In genomic region chr13:34166406-34166805, GRCh38 we compare ENCODE assay signal across 22 cellular contexts.
DNase-seq lines count a peak whose midpoint lies in the region; ATAC-seq and TF ChIP-seq lines count a peak whose summit lies in the region.
"Had no signal": no experiment of that assay in that cellular context is flagged by ENCODE, and none has a peak within 500 bp of the region (broad histone marks: within the 10 kb centered on the region; RNA-seq: fewer than 3 reads in every experiment).

No MANE protein-coding gene starts in this region.

- H4K91ac ChIP-seq in trophoblast cell (ENCODE audit: low read depth, low read length), result no peak overlapping the region

- H3K4me1 ChIP-seq in trophoblast cell (ENCODE audit: control insufficient read depth in 1 of 2, insufficient read depth in 2 of 2, low read length in 2 of 2), result no peaks in the 10 kb centered on the region

- no peak overlapping the region for H2AK5ac ChIP-seq in trophoblast cell (ENCODE audit: low read length)

- H3K27ac ChIP-seq in trophoblast cell (ENCODE audit: low read depth, low read length), result no peak overlapping the region
- H3K27ac ChIP-seq: 22Rv1; BLaER1 treated with 17β-estradiol and CSF1 and Interleukin-3, amounts not matched to agents 10 nM and 100 nM; C4-2B had no signal

- DNase-seq in Calu3, result no peak
- DNase-seq in RPMI7951 (ENCODE audit: low read depth), result peak; percentile 28
- peak; percentile 66 to 83 for DNase-seq in trophoblast cell
- no peak for DNase-seq in SKM-1 (lab: John Stamatoyannopoulos, UW; ENCODE audit: unreplicated experiment)
- no peak for DNase-seq in NCI-H1436 treated with DMSO at 0.1 percent for 48 hours (lab: John Stamatoyannopoulos, UW)
- DNase-seq: AML-193; Caco-2; CD4-positive, alpha-beta T cell; CD8-positive, alpha-beta T cell; DMS 273 treated with DMSO at 0.1 percent for 48 hours; DMS153; DMS79; DND-41; EL; GDM1 had no signal

- no peaks in the 10 kb centered on the region for H3K79me1 ChIP-seq in trophoblast cell (ENCODE audit: low read length)

- no peak overlapping the region for H3K4me3 Mint-ChIP-seq in Calu3 (ENCODE audit: low read depth, unreplicated experiment)
- H3K4me3 Mint-ChIP-seq: B cell; CD4-positive, alpha-beta T cell; CD8-positive, alpha-beta T cell had no signal

- intact Hi-C loops in Calu3 (cut with micrococcal nuclease; ENCODE audit: unreplicated experiment), result loop anchor here (5.0 to 10.0 kb wide), 2 partner anchors 698 to 991 kb away; no protein-coding TSS in a partner anchor

- H3K4me1 Mint-ChIP-seq in Calu3 (ENCODE audit: low read depth, unreplicated experiment), result peaks cover 42% of the 10 kb centered on the region

- no peak overlapping the region for H3K9ac ChIP-seq in trophoblast cell (ENCODE audit: low read length)
- H3K9ac ChIP-seq: BLaER1 treated with 17β-estradiol and CSF1 and Interleukin-3, amounts not matched to agents 10 nM and 100 nM had no signal

- no peaks in the 10 kb centered on the region for H3K27me3 ChIP-seq in trophoblast cell (ENCODE audit: insufficient read depth, low read length)
- H3K27me3 ChIP-seq: BLaER1 treated with 17β-estradiol and CSF1 and Interleukin-3, amounts not matched to agents 10 nM and 100 nM had no signal

- no peaks in the 10 kb centered on the region for H3K27me3 Mint-ChIP-seq in Calu3 (ENCODE audit: unreplicated experiment)
- H3K27me3 Mint-ChIP-seq: B cell; CD4-positive, alpha-beta T cell had no signal

- H2BK12ac ChIP-seq in trophoblast cell (ENCODE audit: low read length), result no peak overlapping the region

- H2BK5ac ChIP-seq in trophoblast cell (ENCODE audit: low read depth, low read length, poor library complexity), result no peak overlapping the region

- H4K12ac ChIP-seq in trophoblast cell (ENCODE audit: low read depth, low read length), result no peak overlapping the region

- TF ChIP-seq CTCF in Calu3 (IDR thresholded peaks at IDR 0.05; ENCODE audit: unreplicated experiment), result no peak

- H3K4me2 ChIP-seq in trophoblast cell (ENCODE audit: low read length), result no peak overlapping the region
- H3K4me2 ChIP-seq: A549; BLaER1 treated with 17β-estradiol and CSF1 and Interleukin-3, amounts not matched to agents 10 nM and 100 nM had no signal

- H3K23ac ChIP-seq in trophoblast cell (ENCODE audit: low read length), result no peak overlapping the region

- peak overlapping the region; percentile 90 for H3K27ac Mint-ChIP-seq in Calu3 (ENCODE audit: unreplicated experiment)
- H3K27ac Mint-ChIP-seq: B cell; CD4-positive, alpha-beta T cell; CD8-positive, alpha-beta T cell had no signal

- WGBS in trophoblast cell (ENCODE audit: extremely low coverage, insufficient coverage, insufficient read length), result no CpG with 5 or more reads among the region's 2 CpGs

- no peak overlapping the region for H4K8ac ChIP-seq in trophoblast cell (ENCODE audit: low read depth, low read length)

- H3K9me3 ChIP-seq in trophoblast cell (ENCODE audit: insufficient read depth, low read depth, low read length), result no peaks in the 10 kb centered on the region
- H3K9me3 ChIP-seq: A549; BLaER1 treated with 17β-estradiol and CSF1 and Interleukin-3, amounts not matched to agents 10 nM and 100 nM; Caco-2 had no signal

- no peak overlapping the region for H2BK120ac ChIP-seq in trophoblast cell (ENCODE audit: insufficient read depth, low read length, poor library complexity)

- no peak for ATAC-seq in HG03108 (IDR thresholded peaks at IDR 0.05; ENCODE audit: unreplicated experiment)
- ATAC-seq: A549; CD8-positive, alpha-beta T cell; GM12878 had no signal

- no peaks in the 10 kb centered on the region for H3K9me3 Mint-ChIP-seq in Calu3 (ENCODE audit: low read depth, unreplicated experiment)
- H3K9me3 Mint-ChIP-seq: CD4-positive, alpha-beta T cell; CD8-positive, alpha-beta T cell had no signal

- H2AFZ ChIP-seq in trophoblast cell (ENCODE audit: insufficient read depth, low read length, poor library complexity), result no peak overlapping the region

- H3K18ac ChIP-seq in trophoblast cell (ENCODE audit: low read length), result no peak overlapping the region

- no peak overlapping the region for H3K14ac ChIP-seq in trophoblast cell (ENCODE audit: low read length)

- no peaks in the 10 kb centered on the region for H3K79me2 ChIP-seq in trophoblast cell (ENCODE audit: control insufficient read depth, insufficient read depth, low read length, poor library complexity)

- no peaks in the 10 kb centered on the region for H3K36me3 ChIP-seq in trophoblast cell (ENCODE audit: control insufficient read depth in 1 of 2, insufficient read depth in 2 of 2, low read length in 2 of 2)
- H3K36me3 ChIP-seq: BLaER1 treated with 17β-estradiol and CSF1 and Interleukin-3, amounts not matched to agents 10 nM and 100 nM had no signal

- BruUV-seq in Calu3 (replicated peaks; lab: Mats Ljungman, UMichigan), result no TSS peak

- CTCF ChIA-PET in Calu3 (lab: Charles Lee), result no interaction called here

- H3K36me3 Mint-ChIP-seq in Calu3 (ENCODE audit: insufficient read depth, unreplicated experiment), result peaks cover 15% of the 10 kb centered on the region
- H3K36me3 Mint-ChIP-seq: CD8-positive, alpha-beta T cell had no signal

- no peak overlapping the region for H3K4ac ChIP-seq in trophoblast cell (ENCODE audit: low read depth, low read length)

- H3K4me3 ChIP-seq in trophoblast cell (ENCODE audit: low read depth, low read length), result no peak overlapping the region
- H3K4me3 ChIP-seq: A549; BLaER1 treated with 17β-estradiol and CSF1 and Interleukin-3, amounts not matched to agents 10 nM and 100 nM; GM12878 had no signal

Comparison
In these comparisons a context has a peak if more than half of its experiments do, and no peak if none do; other contexts are left out.
1. DNase-seq: peak in RPMI7951 (single experiment) and trophoblast cell (2 of 2); none in Calu3 (single experiment), SKM-1 (single experiment) and NCI-H1436 treated with DMSO at 0.1 percent for 48 hours (single experiment).